ENCODE assay signal across 14 cellular contexts in genomic region chr1:16924919-16925477, GRCh38. TPM values are rescaled to one million over a fixed set of nuclear protein-coding genes. Genes with fewer than 3 reads are reported as not detected.
DNase-seq lines count a peak whose midpoint lies in the region; ATAC-seq and TF ChIP-seq lines count a peak whose summit lies in the region.
"Had no signal": no experiment of that assay in that cellular context is flagged by ENCODE, and none has a peak within 500 bp of the region (broad histone marks: within the 10 kb centered on the region; RNA-seq: fewer than 3 reads in every experiment).

No MANE protein-coding gene starts in this region.

- no peak for TF ChIP-seq EP300 in SK-N-SH (IDR thresholded peaks at IDR 0.05; ENCODE audit: borderline replicate concordance in 1 of 2, low read depth in 1 of 2, low read length in 1 of 2)

- H3K27me3 ChIP-seq in SK-N-SH (ENCODE audit: insufficient read depth) (no peaks in the 10 kb centered on the region), psoas muscle (ENCODE audit: insufficient read depth in 3 of 3, low read length in 2 of 3) (no peaks in the 10 kb centered on the region)
- H3K27me3 ChIP-seq: gastrocnemius medialis had no signal

- no peaks in the 10 kb centered on the region for H3F3A ChIP-seq in SK-N-SH (replicated peaks; ENCODE audit: insufficient read depth)

- H3K4me3 ChIP-seq in SK-N-SH (ENCODE audit: low read depth in 2 of 2, low read length in 1 of 2) (no peak overlapping the region), psoas muscle (no peak overlapping the region)
- H3K4me3 ChIP-seq: gastrocnemius medialis had no signal

- no peaks in the 10 kb centered on the region for H3K9me3 ChIP-seq in SK-N-SH
- H3K9me3 ChIP-seq in psoas muscle, result no peaks in the 10 kb centered on the region
- H3K9me3 ChIP-seq: gastrocnemius medialis had no signal

- CTCF ChIA-PET in SK-N-SH (lab: Yijun Ruan, JAX), result interaction anchor here (0.7 to 2.5 kb wide), 6 partner anchors 15 to 556 kb away, joined by 3 to 5 read pairs (median 4); no protein-coding TSS in a partner anchor

- no peaks in the 10 kb centered on the region for H3K9me2 ChIP-seq in SK-N-SH

- in situ Hi-C loops in GM13977 (cut with MboI; ENCODE audit: low pct_unique_long_range_greater_than_20kb, low sequenced_read_pairs, unreplicated experiment), result no loop called here
- in situ Hi-C loops in GM13976 (cut with MboI; ENCODE audit: low sequenced_read_pairs, unreplicated experiment), result no loop called here

- H3K27ac ChIP-seq in SK-N-SH (ENCODE audit: low read depth in 2 of 2, low read length in 1 of 2) (no peak overlapping the region), epithelial cell of prostate (peak overlapping the region; percentile 70), psoas muscle (no peak overlapping the region)
- H3K27ac ChIP-seq: gastrocnemius medialis had no signal

- H3K4me1 ChIP-seq in SK-N-SH (ENCODE audit: control insufficient read depth in 1 of 2, insufficient read depth in 2 of 2, low read depth in 1 of 2, low read length in 1 of 2) (peaks cover 6 to 36% of the 10 kb centered on the region in 2 experiments; a peak in 2 of 4 replicates), psoas muscle (peaks cover 7% of the 10 kb centered on the region)

- ATAC-seq in psoas muscle (no peak), GM18511 (IDR thresholded peaks at IDR 0.05; ENCODE audit: unreplicated experiment) (no peak), HG03280 (IDR thresholded peaks at IDR 0.05; ENCODE audit: unreplicated experiment) (no peak)
- ATAC-seq: activated naive CD4-positive, alpha-beta T cell treated with anti-CD3 and anti-CD28 coated beads, Interleukin-2, amount 50 U/mL, for 72 hours; gastrocnemius medialis; naive thymus-derived CD8-positive, alpha-beta T cell had no signal

- POLR2A ChIA-PET in SK-N-SH (lab: Yijun Ruan, JAX), result interaction anchor here (1.4 kb wide), 1 partner anchor 20 kb away, joined by 6 read pairs; no protein-coding TSS in a partner anchor

- no peak overlapping the region for H3K9ac ChIP-seq in SK-N-SH

- H3K4me2 ChIP-seq in SK-N-SH, result no peak overlapping the region

- no peaks in the 10 kb centered on the region for H3K36me3 ChIP-seq in SK-N-SH (replicated peaks in 1 of 2; ENCODE audit: control insufficient read depth in 1 of 2, insufficient read depth in 2 of 2, low read length in 1 of 2)
- no peaks in the 10 kb centered on the region for H3K36me3 ChIP-seq in psoas muscle (ENCODE audit: insufficient read depth in 1 of 2, low read depth in 1 of 2)

- TF ChIP-seq CTCF in GM13977 (IDR thresholded peaks at IDR 0.05; ENCODE audit: extremely low read depth, insufficient read depth, missing control alignments) (no peak), SK-N-SH (IDR thresholded peaks at IDR 0.05) (peak; percentile 40; the same call in 1 of the 2 replicates), psoas muscle (IDR thresholded peaks at IDR 0.05) (no peak), GM13976 (IDR thresholded peaks at IDR 0.05; ENCODE audit: borderline replicate concordance, control extremely low read depth, extremely low read depth, insufficient read depth, missing control alignments) (no peak)

- DNase-seq in GM13977 (ENCODE audit: low spot score), result peak; percentile 33
- DNase-seq in SK-N-SH, result peak; percentile 77
- no peak for DNase-seq in epithelial cell of prostate (ENCODE audit: low read depth, low spot score)
- peak; percentile 7 to 26 for DNase-seq in psoas muscle
- no peak for DNase-seq in GM13976 (ENCODE audit: low spot score)
- no peak for DNase-seq in NCI-H2171 (lab: John Stamatoyannopoulos, UW)
- DNase-seq: activated CD8-positive, alpha-beta memory T cell treated with anti-CD3 and anti-CD28 coated beads for 24 hours; gastrocnemius medialis; kidney glomerular epithelial cell; naive thymus-derived CD8-positive, alpha-beta T cell had no signal

- WGBS in SK-N-SH (ENCODE audit: low lambda C conversion rate), result 93% methylated on average over 13 of the region's 13 CpGs
- WGBS in psoas muscle, 3 donors, result 86 to 90% (median 89%) methylated on average over 13 of the region's 13 CpGs

- no peak overlapping the region for H2AFZ ChIP-seq in SK-N-SH (ENCODE audit: low read depth)

- no peaks in the 10 kb centered on the region for H4K20me1 ChIP-seq in SK-N-SH (ENCODE audit: insufficient read depth)

- TF ChIP-seq RAD21 in SK-N-SH (IDR thresholded peaks at IDR 0.05; ENCODE audit: low read length), result no peak

- H3K79me2 ChIP-seq in SK-N-SH (ENCODE audit: insufficient read depth), result no peaks in the 10 kb centered on the region

- intact Hi-C loops in psoas muscle (cut with DNase I), result no loop called here

TF ChIP-seq in SK-N-SH, 30 proteins besides CTCF, POLR2A, EP300 and RAD21:
- TF ChIP-seq TCF12 (IDR thresholded peaks at IDR 0.05), result no peak
- TF ChIP-seq, protein P1, sequence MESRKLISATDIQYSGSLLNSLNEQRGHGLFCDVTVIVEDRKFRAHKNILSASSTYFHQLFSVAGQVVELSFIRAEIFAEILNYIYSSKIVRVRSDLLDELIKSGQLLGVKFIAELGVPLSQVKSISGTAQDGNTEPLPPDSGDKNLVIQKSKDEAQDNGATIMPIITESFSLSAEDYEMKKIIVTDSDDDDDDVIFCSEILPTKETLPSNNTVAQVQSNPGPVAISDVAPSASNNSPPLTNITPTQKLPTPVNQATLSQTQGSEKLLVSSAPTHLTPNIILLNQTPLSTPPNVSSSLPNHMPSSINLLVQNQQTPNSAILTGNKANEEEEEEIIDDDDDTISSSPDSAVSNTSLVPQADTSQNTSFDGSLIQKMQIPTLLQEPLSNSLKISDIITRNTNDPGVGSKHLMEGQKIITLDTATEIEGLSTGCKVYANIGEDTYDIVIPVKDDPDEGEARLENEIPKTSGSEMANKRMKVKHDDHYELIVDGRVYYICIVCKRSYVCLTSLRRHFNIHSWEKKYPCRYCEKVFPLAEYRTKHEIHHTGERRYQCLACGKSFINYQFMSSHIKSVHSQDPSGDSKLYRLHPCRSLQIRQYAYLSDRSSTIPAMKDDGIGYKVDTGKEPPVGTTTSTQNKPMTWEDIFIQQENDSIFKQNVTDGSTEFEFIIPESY (IDR thresholded peaks at IDR 0.05; ENCODE audit: borderline replicate concordance, low read depth), result no peak
- TF ChIP-seq, protein P2, sequence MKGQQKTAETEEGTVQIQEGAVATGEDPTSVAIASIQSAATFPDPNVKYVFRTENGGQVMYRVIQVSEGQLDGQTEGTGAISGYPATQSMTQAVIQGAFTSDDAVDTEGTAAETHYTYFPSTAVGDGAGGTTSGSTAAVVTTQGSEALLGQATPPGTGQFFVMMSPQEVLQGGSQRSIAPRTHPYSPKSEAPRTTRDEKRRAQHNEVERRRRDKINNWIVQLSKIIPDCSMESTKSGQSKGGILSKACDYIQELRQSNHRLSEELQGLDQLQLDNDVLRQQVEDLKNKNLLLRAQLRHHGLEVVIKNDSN (IDR thresholded peaks at IDR 0.05; ENCODE audit: borderline replicate concordance, low read depth), result no peak
- TF ChIP-seq EZH2phosphoT487 (IDR thresholded peaks at IDR 0.05; ENCODE audit: borderline replicate concordance, low read depth), result no peak
- TF ChIP-seq, protein P3, sequence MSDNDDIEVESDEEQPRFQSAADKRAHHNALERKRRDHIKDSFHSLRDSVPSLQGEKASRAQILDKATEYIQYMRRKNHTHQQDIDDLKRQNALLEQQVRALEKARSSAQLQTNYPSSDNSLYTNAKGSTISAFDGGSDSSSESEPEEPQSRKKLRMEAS (IDR thresholded peaks at IDR 0.05; ENCODE audit: low read depth), result no peak
- no peak for TF ChIP-seq RFX5 (IDR thresholded peaks at IDR 0.05; ENCODE audit: low read length)
- TF ChIP-seq JUND (IDR thresholded peaks at IDR 0.05), result no peak
- no peak for TF ChIP-seq TAF1 (IDR thresholded peaks at IDR 0.05; ENCODE audit: borderline replicate concordance, low read depth, low read length)
- no peak for TF ChIP-seq GATA2 (CRISPR knock-in tag; IDR thresholded peaks at IDR 0.05)
- TF ChIP-seq RCOR1 (IDR thresholded peaks at IDR 0.05; ENCODE audit: low read length), result no peak
- no peak for TF ChIP-seq FOXJ3 (CRISPR knock-in tag; IDR thresholded peaks at IDR 0.05)
- no peak for TF ChIP-seq GABPA (IDR thresholded peaks at IDR 0.05; ENCODE audit: low read depth)
- TF ChIP-seq POLR2AphosphoS5 (IDR thresholded peaks at IDR 0.05; ENCODE audit: low read depth, low read length), result no peak
- no peak for TF ChIP-seq FOXM1 (IDR thresholded peaks at IDR 0.05; ENCODE audit: low read depth)
- TF ChIP-seq MEF2A (IDR thresholded peaks at IDR 0.05; ENCODE audit: borderline replicate concordance, low read depth), result no peak
- TF ChIP-seq, protein P4, sequence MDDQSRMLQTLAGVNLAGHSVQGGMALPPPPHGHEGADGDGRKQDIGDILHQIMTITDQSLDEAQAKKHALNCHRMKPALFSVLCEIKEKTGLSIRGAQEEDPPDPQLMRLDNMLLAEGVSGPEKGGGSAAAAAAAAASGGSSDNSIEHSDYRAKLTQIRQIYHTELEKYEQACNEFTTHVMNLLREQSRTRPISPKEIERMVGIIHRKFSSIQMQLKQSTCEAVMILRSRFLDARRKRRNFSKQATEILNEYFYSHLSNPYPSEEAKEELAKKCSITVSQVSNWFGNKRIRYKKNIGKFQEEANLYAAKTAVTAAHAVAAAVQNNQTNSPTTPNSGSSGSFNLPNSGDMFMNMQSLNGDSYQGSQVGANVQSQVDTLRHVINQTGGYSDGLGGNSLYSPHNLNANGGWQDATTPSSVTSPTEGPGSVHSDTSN (IDR thresholded peaks at IDR 0.05), result no peak

RNA-seq across cellular contexts. Expression of gene CROCC, which starts 3.3 kb away (rescaled TPM):
- polyA plus RNA-seq in SK-N-SH (2012; rRNA removed) (31.9 and 39.1 TPM in 2 replicates), psoas muscle (1 to 10 TPM; 3.6 to 6.5 (median 4.8) TPM)
- polyA plus RNA-seq in SK-N-SH (2012; cell fraction: cytosol; rRNA removed), result 9.8 and 16.8 TPM in 2 replicates
- polyA plus RNA-seq in SK-N-SH (2012; cell fraction: nucleus; rRNA removed), result 204 and 314 TPM in 2 replicates
- 1 to 10 TPM; 3.1 to 6.4 (median 4.3) TPM for total RNA-seq in psoas muscle

RNA-seq across cellular contexts. Expression of gene RNU1-2, which starts 29.2 kb away (rescaled TPM):
- polyA plus RNA-seq in SK-N-SH (2012; rRNA removed) (not detected in 2 replicates), psoas muscle (not detected)
- polyA plus RNA-seq in SK-N-SH (2012; cell fraction: cytosol; rRNA removed), result not detected in 2 replicates
- polyA plus RNA-seq in SK-N-SH (2012; cell fraction: nucleus; rRNA removed), result not detected in 2 replicates
- 1,000 to 10,000 TPM; 1,264 to 5,208 (median 3,151) TPM for total RNA-seq in psoas muscle
- polyA plus RNA-seq: thymus had no signal

RNA-seq across cellular contexts. Expression of gene MFAP2, which starts 55.4 kb away (rescaled TPM):
- 132 and 189 TPM in 2 replicates for polyA plus RNA-seq in SK-N-SH (2012; rRNA removed)
- 91.7 and 112 TPM in 2 replicates for polyA plus RNA-seq in SK-N-SH (2012; cell fraction: cytosol; rRNA removed)
- 237 and 364 TPM in 2 replicates for polyA plus RNA-seq in SK-N-SH (2012; cell fraction: nucleus; rRNA removed)
- total RNA-seq in psoas muscle, result 1 to 10 TPM in 2 of 4 donors, under 1 TPM in 2; 0.57 to 4.0 (median 1.1) TPM
- 1 to 10 TPM in 1 of 3 donors, under 1 TPM in 2; 0.40 to 1.5 (median 0.49) TPM for polyA plus RNA-seq in psoas muscle
- total RNA-seq: naive thymus-derived CD8-positive, alpha-beta T cell had no signal

Comparison
In these comparisons a context has a peak if more than half of its experiments do, and no peak if none do; other contexts are left out.
1. DNase-seq: peak in GM13977 (single experiment), SK-N-SH (single experiment) and psoas muscle (2 of 2); none in epithelial cell of prostate (single experiment), GM13976 (single experiment) and NCI-H2171 (single experiment).
2. RNA of gene MFAP2, which starts 55.4 kb away (polyA plus RNA-seq): 91.7 to 364 TPM in SK-N-SH; 0.40 to 1.5 TPM in psoas muscle; every median in the first group is over 10 times any median in the second.